In genomic region chr12:124240493-124240892, GRCh38 we compare ENCODE assay signal across 13 cellular contexts. TPM values are rescaled to one million over a fixed set of nuclear protein-coding genes. Genes with fewer than 3 reads are reported as not detected.
DNase-seq lines count a peak whose midpoint lies in the region; ATAC-seq, FAIRE-seq and TF ChIP-seq lines count a peak whose summit lies in the region.
"Had no signal": no experiment of that assay in that cellular context is flagged by ENCODE, and none has a peak within 500 bp of the region (broad histone marks: within the 10 kb centered on the region; RNA-seq: fewer than 3 reads in every experiment).

No MANE protein-coding gene starts in this region.

- H3K23me2 ChIP-seq in H1 (ENCODE audit: low read depth, low read length), result no peaks in the 10 kb centered on the region

- H2BK15ac ChIP-seq in H1 (ENCODE audit: low read length), result no peak overlapping the region

- H3K79me2 ChIP-seq in H1 (ENCODE audit: control insufficient read depth in 1 of 2, insufficient read depth in 2 of 2, low read length in 2 of 2), result no peaks in the 10 kb centered on the region

- H3K4me1 ChIP-seq in H1 (replicated peaks in 1 of 4; ENCODE audit: control insufficient read depth in 3 of 4, insufficient read depth in 4 of 4, low read length in 3 of 4), result peaks cover 0 to 11% (median 0%) of the 10 kb centered on the region in 4 experiments; a peak in 4 of 7 replicates
- H3K4me1 ChIP-seq in CD8-positive, alpha-beta T cell (ENCODE audit: insufficient read depth, low read length), result no peaks in the 10 kb centered on the region
- no peaks in the 10 kb centered on the region for H3K4me1 ChIP-seq in body of pancreas

- no peak overlapping the region for H2BK120ac ChIP-seq in H1 (replicated peaks; ENCODE audit: low read depth, low read length)

- no peak overlapping the region for H2BK5ac ChIP-seq in H1 (ENCODE audit: low read depth, low read length)

- WGBS in H1 (ENCODE audit: extremely low coverage in 1 of 2, insufficient coverage in 1 of 2, insufficient read length in 1 of 2, insufficient replicate concordance in 2 of 2, low coverage in 1 of 2, low lambda C conversion rate in 2 of 2, missing lambda C conversion rate in 1 of 2), 2 experiments, result 89% methylated on average over 1 of the region's 1 CpG; no CpG with 5 or more reads in 1 of the 2 experiments
- WGBS in body of pancreas, 2 donors, result 84 to 100% methylated on average over 1 of the region's 1 CpG

- H3K14ac ChIP-seq in H1 (ENCODE audit: insufficient read length), result no peak overlapping the region

- no peak overlapping the region for H3K4ac ChIP-seq in H1 (replicated peaks; ENCODE audit: insufficient read length, low read depth, low read length)

- H3K4me2 ChIP-seq in H1 (ENCODE audit: insufficient read depth in 1 of 2, low read depth in 2 of 2, low read length in 2 of 2), result no peak overlapping the region

- no peak overlapping the region for H3K27ac ChIP-seq in H1 (ENCODE audit: low read depth, low read length)
- H3K27ac ChIP-seq in CD8-positive, alpha-beta T cell (ENCODE audit: low read depth, low read length), result no peak overlapping the region
- no peak overlapping the region for H3K27ac ChIP-seq in body of pancreas

- peak; percentile 42 for DNase-seq in A172 (ENCODE audit: low spot score)
- DNase-seq in ELR (ENCODE audit: low read depth), result peak; percentile 49
- peak; percentile 62 for DNase-seq in NCI-H226
- no peak for DNase-seq in H1 (ENCODE audit: low read depth in 1 of 2, low spot score in 2 of 2)
- no peak for DNase-seq in NCI-H1694 treated with DMSO at 0.1 percent for 48 hours (lab: John Stamatoyannopoulos, UW)
- no peak for DNase-seq in CD8-positive, alpha-beta T cell
- DNase-seq in body of pancreas, result no peak
- no peak for DNase-seq in Right ventricle myocardium inferior (ENCODE audit: missing footprints)
- DNase-seq: DMS153; NCI-H187 treated with DMSO at 0.1 percent for 48 hours; stimulated activated CD4-positive, alpha-beta T cell treated with anti-CD3 and anti-CD28 coated beads, Interleukin-2, amount 100 ng/mL, for 24 hours; transverse colon had no signal

- H3K4me3 Mint-ChIP-seq in CD8-positive, alpha-beta T cell, result no peak overlapping the region

- H4K91ac ChIP-seq in H1 (replicated peaks; ENCODE audit: insufficient read length, low read length), result no peak overlapping the region

- H3K56ac ChIP-seq in H1 (replicated peaks; ENCODE audit: insufficient read length, low read depth, low read length), result no peak overlapping the region

- ATAC-seq in CD8-positive, alpha-beta T cell, result no peak
- no peak for ATAC-seq in body of pancreas
- no peak for ATAC-seq in Right ventricle myocardium inferior

- POLR2A ChIA-PET in H1 (lab: Charles Lee; ENCODE audit: partially characterized antibody), result no interaction called here
- POLR2A ChIA-PET in CD8-positive, alpha-beta T cell (lab: Charles Lee), result no interaction called here

- no peak overlapping the region for H4K8ac ChIP-seq in H1 (ENCODE audit: extremely low read depth, insufficient read depth, low read length)

- H3K4me3 ChIP-seq in H1 (ENCODE audit: extremely low read depth in 1 of 4, insufficient read depth in 2 of 4, low read depth in 3 of 4, low read length in 4 of 4) (no peak overlapping the region), body of pancreas (no peak overlapping the region)
- H3K4me3 ChIP-seq in CD8-positive, alpha-beta T cell (ENCODE audit: low read depth, low read length), result no peak overlapping the region
- H3K4me3 ChIP-seq: transverse colon had no signal

- H3K27me3 ChIP-seq in H1 (replicated peaks in 1 of 4; ENCODE audit: control insufficient read depth in 3 of 4, extremely low read depth in 1 of 4, insufficient read depth in 3 of 4, low read length in 3 of 4) (no peaks in the 10 kb centered on the region; a peak in 1 of 7 replicates), body of pancreas (no peaks in the 10 kb centered on the region)
- no peaks in the 10 kb centered on the region for H3K27me3 ChIP-seq in CD8-positive, alpha-beta T cell (ENCODE audit: insufficient read depth, low read length)
- H3K27me3 ChIP-seq: transverse colon had no signal

- no peaks in the 10 kb centered on the region for H3K36me3 ChIP-seq in H1 (ENCODE audit: control insufficient read depth in 2 of 4, insufficient read depth in 4 of 4, low read length in 3 of 4)
- no peaks in the 10 kb centered on the region for H3K36me3 ChIP-seq in CD8-positive, alpha-beta T cell (ENCODE audit: insufficient read depth, low read length)
- H3K36me3 ChIP-seq in body of pancreas (replicated peaks in 1 of 2; ENCODE audit: insufficient read depth in 1 of 2, low read depth in 2 of 2), result no peaks in the 10 kb centered on the region
- H3K36me3 ChIP-seq: transverse colon had no signal

- no peak overlapping the region for H4K5ac ChIP-seq in H1 (ENCODE audit: insufficient read length, low read depth, low read length)

- CTCF ChIA-PET in H1 (lab: Charles Lee; ENCODE audit: partially characterized antibody), result interaction anchor here (1.0 to 1.1 kb wide), 2 partner anchors 9 to 54 kb away, joined by 3 read pairs; no protein-coding TSS in a partner anchor
- CTCF ChIA-PET in CD8-positive, alpha-beta T cell (lab: Charles Lee), result no interaction called here

- H3K79me1 ChIP-seq in H1 (ENCODE audit: low read depth, low read length), result no peaks in the 10 kb centered on the region

- no peaks in the 10 kb centered on the region for H3K36me3 Mint-ChIP-seq in CD8-positive, alpha-beta T cell

- no peak overlapping the region for H3K23ac ChIP-seq in H1 (ENCODE audit: insufficient read length)

- peak overlapping the region; percentile 30; the same call in 1 of the 2 replicates for H2AFZ ChIP-seq in H1 (ENCODE audit: low read length)

- no peaks in the 10 kb centered on the region for H4K20me1 ChIP-seq in H1 (replicated peaks in 1 of 2; ENCODE audit: control insufficient read depth in 1 of 2, insufficient read depth in 2 of 2, low read length in 2 of 2)

- TF ChIP-seq CTCF in H1 (IDR thresholded peaks at IDR 0.05; ENCODE audit: control extremely low read depth in 1 of 3, insufficient read depth in 1 of 3, low read depth in 1 of 3, low read length in 3 of 3) (no peak), body of pancreas (IDR thresholded peaks at IDR 0.05) (no peak)
- no peak for TF ChIP-seq CTCF in CD8-positive, alpha-beta T cell (IDR thresholded peaks at IDR 0.05)

- TF ChIP-seq POLR2A in H1 (IDR thresholded peaks at IDR 0.05; ENCODE audit: control extremely low read depth in 1 of 2, low read depth in 2 of 2, low read length in 2 of 2), result no peak
- TF ChIP-seq POLR2A in body of pancreas (IDR thresholded peaks at IDR 0.05), result no peak

- H3K27ac Mint-ChIP-seq in CD8-positive, alpha-beta T cell, result no peak overlapping the region

- H3K9me3 Mint-ChIP-seq in CD8-positive, alpha-beta T cell, result peaks cover 2% of the 10 kb centered on the region

- no peak overlapping the region for H2AK5ac ChIP-seq in H1 (ENCODE audit: low read depth, low read length)

- peaks cover 0 to 5% of the 10 kb centered on the region in 2 experiments; a peak in 2 of 4 replicates for H3K9me3 ChIP-seq in H1 (ENCODE audit: insufficient read depth in 2 of 2, low read depth in 1 of 2, low read length in 1 of 2)
- no peaks in the 10 kb centered on the region for H3K9me3 ChIP-seq in CD8-positive, alpha-beta T cell (ENCODE audit: low read length)
- H3K9me3 ChIP-seq in body of pancreas, result no peaks in the 10 kb centered on the region
- H3K9me3 ChIP-seq: transverse colon had no signal

- intact Hi-C loops in CD8-positive, alpha-beta T cell (cut with DNase I, micrococcal nuclease), result no loop called here
- intact Hi-C loops in body of pancreas (cut with DNase I) (no loop called here), Right ventricle myocardium inferior (cut with DNase I) (no loop called here)

- no peak overlapping the region for H2BK12ac ChIP-seq in H1 (ENCODE audit: low read depth, low read length)

- peaks cover 11% of the 10 kb centered on the region for H3K27me3 Mint-ChIP-seq in CD8-positive, alpha-beta T cell (ENCODE audit: low read depth)

- no peak overlapping the region for H3K18ac ChIP-seq in H1 (ENCODE audit: extremely low read depth, low read length)

- FAIRE-seq in H1 (lab: Jason Lieb, UNC), result peak; percentile 74

- TF ChIP-seq RAD21 in H1 (IDR thresholded peaks at IDR 0.05 in 1 of 2, conservative IDR thresholded peaks at IDR 0.05 in 1 of 2; ENCODE audit: low read depth in 2 of 2, low read length in 2 of 2), result no peak

- H2BK20ac ChIP-seq in H1 (ENCODE audit: low read length), result no peak overlapping the region

- H3K4me1 Mint-ChIP-seq in CD8-positive, alpha-beta T cell (ENCODE audit: low read depth), result no peaks in the 10 kb centered on the region

- no peak overlapping the region for H3K9ac ChIP-seq in H1 (replicated peaks in 1 of 4; ENCODE audit: extremely low read depth in 1 of 4, low read depth in 3 of 4, low read length in 3 of 4)

- no peak for TF ChIP-seq EP300 in H1 (IDR thresholded peaks at IDR 0.05; ENCODE audit: borderline replicate concordance in 1 of 2, low read depth in 2 of 2, low read length in 2 of 2)

RNA-seq across cellular contexts. Expression of gene RFLNA, which starts 54.4 kb away (rescaled TPM):
- total RNA-seq in A172 (2014; rRNA removed; shearing (Covaris generic)), result not detected in 2 replicates
- 6.4 and 8.1 TPM in 2 replicates for total RNA-seq in H1 (2021; fragmentation: NEBNext Ultra II Directional; extraction: Animal tissue kit (Norgen Biotek cat#: 25700))
- polyA plus RNA-seq in H1 (2011; rRNA removed), result 6.6 and 9.3 TPM in 2 replicates
- polyA plus RNA-seq in H1 (2011; cell fraction: cytosol; rRNA removed), result 6.2 TPM
- polyA plus RNA-seq in H1 (2011; cell fraction: nucleus; rRNA removed), result 12.7 TPM
- 4.3 to 7.5 TPM (median 7.1 TPM) in 4 replicates for polyA plus RNA-seq in H1 (2012, experiment 1 of 2)
- polyA plus RNA-seq in H1 (2012, experiment 2 of 2), result 5.4 TPM
- polyA plus RNA-seq in H1 (2013, experiment 1 of 2), result 3.6 TPM
- polyA plus RNA-seq in H1 (2013, experiment 2 of 2), result 2.4 TPM
- polyA minus RNA-seq in H1 (2011; rRNA and poly(A)+ RNA removed), result 4.4 and 6.3 TPM in 2 replicates
- polyA minus RNA-seq in H1 (2011; cell fraction: cytosol; rRNA and poly(A)+ RNA removed), result 5.9 TPM
- 8.8 TPM for polyA minus RNA-seq in H1 (2011; cell fraction: nucleus; rRNA and poly(A)+ RNA removed)
- total RNA-seq in CD8-positive, alpha-beta T cell, result not detected
- total RNA-seq in body of pancreas, result under 1 TPM in 1 of 2 donors, not detected in 1; 0.26 TPM
- 0.19 TPM for total RNA-seq in Right ventricle myocardium inferior
- total RNA-seq: fibroblast of lung had no signal

Comparison
In these comparisons a context has a peak if more than half of its experiments do, and no peak if none do; other contexts are left out.
1. DNase-seq: peak in A172 (single experiment), ELR (single experiment) and NCI-H226 (single experiment); none in H1 (0 of 2), NCI-H1694 treated with DMSO at 0.1 percent for 48 hours (single experiment), CD8-positive, alpha-beta T cell (0 of 7), body of pancreas (0 of 4) and Right ventricle myocardium inferior (single experiment).